In the genomic region with DNA sequence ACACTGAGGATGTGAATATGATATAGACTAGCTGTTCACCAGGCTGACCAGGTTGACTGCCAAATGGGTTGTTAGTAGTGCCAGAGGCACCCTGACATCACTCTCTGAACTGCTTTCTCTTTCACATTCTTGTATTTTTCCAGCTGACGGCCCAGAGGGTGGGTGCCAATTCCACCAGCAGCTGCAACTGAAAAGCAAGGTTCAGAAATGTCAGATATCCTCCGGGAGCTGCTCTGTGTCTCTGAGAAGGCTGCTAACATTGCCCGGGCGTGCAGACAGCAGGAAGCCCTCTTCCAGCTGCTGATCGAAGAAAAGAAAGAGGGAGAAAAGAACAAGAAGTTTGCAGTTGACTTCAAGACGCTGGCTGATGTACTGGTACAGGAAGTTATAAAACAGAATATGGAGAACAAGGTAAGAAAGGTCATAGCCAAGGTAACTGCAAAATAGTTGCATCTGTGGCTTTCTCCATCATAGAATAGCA, we compare ENCODE assay signal across 9 cellular contexts. TPM values are rescaled to one million over a fixed set of nuclear protein-coding genes. Genes with fewer than 3 reads are reported as not detected.
A peak's percentile ranks its signal among the peaks of the same experiment; 100 is the strongest.
DNase-seq lines count a peak whose midpoint lies in the region; ATAC-seq and TF ChIP-seq lines count a peak whose summit lies in the region.
"Had no signal": no experiment of that assay in that cellular context is flagged by ENCODE, and none has a peak within 500 bp of the region (broad histone marks: within the 10 kb centered on the region; RNA-seq: fewer than 3 reads in every experiment).

No MANE protein-coding gene starts in this region.

- H3K4me3 Mint-ChIP-seq in activated T-cell treated with anti-CD3 and anti-CD28 coated beads, Interleukin-2, amount 50 U/mL, for 72 hours: peak overlapping the region; percentile 99

- DNase-seq in ELR (ENCODE audit: low read depth) (peak; percentile 44), NCI-H1092 (lab: John Stamatoyannopoulos, UW) (peak; percentile 50), fibroblast of the aortic adventitia (ENCODE audit: low read depth) (peak; percentile 87), non-pigmented ciliary epithelial cell (ENCODE audit: low read depth) (peak; percentile 20), NCI-H748 (lab: John Stamatoyannopoulos, UW; ENCODE audit: unreplicated experiment) (no peak), GDM1 (lab: John Stamatoyannopoulos, UW) (no peak)
- DNase-seq in activated T-cell treated with anti-CD3 and anti-CD28 coated beads, Interleukin-2, amount 50 U/mL, for 72 hours: peak; percentile 38 to 50

- H3K27ac Mint-ChIP-seq in activated T-cell treated with anti-CD3 and anti-CD28 coated beads, Interleukin-2, amount 50 U/mL, for 72 hours: peak overlapping the region; percentile 97

- ATAC-seq in GM21717 (IDR thresholded peaks at IDR 0.05; ENCODE audit: unreplicated experiment): peak; percentile 97
- ATAC-seq in activated T-cell treated with anti-CD3 and anti-CD28 coated beads, Interleukin-2, amount 50 U/mL, for 72 hours (replicated peaks in 1 of 2): peak; percentile 95 to 97

- TF ChIP-seq CTCF in fibroblast of the aortic adventitia (IDR thresholded peaks at IDR 0.05; ENCODE audit: insufficient read depth, low read length): no peak

- H3K9me3 Mint-ChIP-seq in activated T-cell treated with anti-CD3 and anti-CD28 coated beads, Interleukin-2, amount 50 U/mL, for 72 hours: no peaks in the 10 kb centered on the region

- no peaks in the 10 kb centered on the region for H3K27me3 Mint-ChIP-seq in activated T-cell treated with anti-CD3 and anti-CD28 coated beads, Interleukin-2, amount 50 U/mL, for 72 hours (ENCODE audit: low read depth)

- no peaks in the 10 kb centered on the region for H3K36me3 Mint-ChIP-seq in activated T-cell treated with anti-CD3 and anti-CD28 coated beads, Interleukin-2, amount 50 U/mL, for 72 hours (ENCODE audit: insufficient read depth in 2 of 2)

- peaks cover 35% of the 10 kb centered on the region for H3K4me1 Mint-ChIP-seq in activated T-cell treated with anti-CD3 and anti-CD28 coated beads, Interleukin-2, amount 50 U/mL, for 72 hours (ENCODE audit: low read depth)

- peak overlapping the region; percentile 50 for H3K4me3 ChIP-seq in fibroblast of the aortic adventitia (ENCODE audit: low read depth, low read length)
- H3K4me3 ChIP-seq: SJSA1 had no signal

RNA-seq across cellular contexts. Expression of a gene that starts 16.5 kb away (rescaled TPM):
- 10 to 100 TPM; 19.4 TPM for total RNA-seq in activated T-cell treated with anti-CD3 and anti-CD28 coated beads, Interleukin-2, amount 50 U/mL, for 72 hours
- 9.2 and 11.8 TPM in 2 replicates for total RNA-seq in fibroblast of the aortic adventitia (ENCODE audit: low replicate concordance)

RNA-seq across cellular contexts. Expression of a gene that starts 40.3 kb away (rescaled TPM):
- 10 to 100 TPM; 15.2 to 23.8 TPM for total RNA-seq in activated T-cell treated with anti-CD3 and anti-CD28 coated beads, Interleukin-2, amount 50 U/mL, for 72 hours
- total RNA-seq in fibroblast of the aortic adventitia (ENCODE audit: low replicate concordance): 21.5 and 24.4 TPM in 2 replicates

RNA-seq across cellular contexts. Expression of a gene that starts 48.2 kb away (rescaled TPM):
- total RNA-seq in activated T-cell treated with anti-CD3 and anti-CD28 coated beads, Interleukin-2, amount 50 U/mL, for 72 hours: 10 to 100 TPM; 51.9 to 57.8 TPM
- 2.2 and 8.0 TPM in 2 replicates for total RNA-seq in fibroblast of the aortic adventitia (ENCODE audit: low replicate concordance)

Comparison
In these comparisons a context has a peak if more than half of its experiments do, and no peak if none do; other contexts are left out.
1. DNase-seq: peak in ELR (single experiment), NCI-H1092 (single experiment), activated T-cell treated with anti-CD3 and anti-CD28 coated beads, Interleukin-2, amount 50 U/mL, for 72 hours (2 of 2), fibroblast of the aortic adventitia (single experiment) and non-pigmented ciliary epithelial cell (single experiment); none in NCI-H748 (single experiment) and GDM1 (single experiment).